In the genomic region with DNA sequence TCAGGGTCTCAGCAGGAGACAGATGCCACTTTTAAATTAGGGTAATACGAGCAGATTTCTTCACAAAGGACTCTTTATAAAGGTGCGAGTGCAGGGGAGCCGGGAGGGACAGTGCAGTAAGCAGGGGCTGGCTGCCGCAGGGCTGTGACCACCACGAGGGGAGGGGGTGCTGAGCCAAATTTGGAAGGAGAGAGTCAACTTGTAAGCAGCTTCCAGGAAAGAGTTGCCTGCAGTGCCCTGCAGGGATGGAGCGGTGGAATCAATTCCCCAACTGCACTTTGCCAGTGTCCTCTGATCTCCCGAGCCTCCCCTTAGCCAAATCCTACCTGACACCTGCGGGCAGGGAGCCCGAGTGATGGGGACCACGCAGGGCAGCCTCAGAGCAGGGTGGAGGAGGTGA, we compare ENCODE assay signal across 18 cellular contexts. TPM values are rescaled to one million over a fixed set of nuclear protein-coding genes. Genes with fewer than 3 reads are reported as not detected.
DNase-seq lines count a peak whose midpoint lies in the region; ATAC-seq and TF ChIP-seq lines count a peak whose summit lies in the region.
"Had no signal": no experiment of that assay in that cellular context is flagged by ENCODE, and none has a peak within 500 bp of the region (broad histone marks: within the 10 kb centered on the region; RNA-seq: fewer than 3 reads in every experiment).

No MANE protein-coding gene starts in this region.

- no peak overlapping the region for H3K9ac ChIP-seq in HUES48 (ENCODE audit: low read depth, low read length)

- H3K9me3 Mint-ChIP-seq in T-helper 2 cell treated with Interferon-gamma antibody and Interleukin-4, amounts not matched to agents 5 μg/mL and 100 μg/mL, for 36 hours: peaks cover under 1% of the 10 kb centered on the region
- H3K9me3 Mint-ChIP-seq in brain (peaks cover 0 to 11% (median 0%) of the 10 kb centered on the region in 5 experiments), natural killer cell (no peaks in the 10 kb centered on the region)
- H3K9me3 Mint-ChIP-seq: type B pancreatic cell had no signal

- peaks cover 49% of the 10 kb centered on the region for H3K4me1 ChIP-seq in HUES48 (ENCODE audit: control insufficient read depth, insufficient read depth, low read length)

- H3K27me3 ChIP-seq in HUES48 (ENCODE audit: control insufficient read depth, insufficient read depth, low read length): peaks cover 43% of the 10 kb centered on the region

- no peaks in the 10 kb centered on the region for H3K36me3 ChIP-seq in HUES48 (ENCODE audit: control insufficient read depth, insufficient read depth, low read length)

- intact Hi-C loops in natural killer cell (cut with micrococcal nuclease): no loop called here

- H3K9me3 ChIP-seq in HUES48 (ENCODE audit: control insufficient read depth, insufficient read depth, low read length): no peaks in the 10 kb centered on the region

- peak overlapping the region; percentile 37 for H3K27ac Mint-ChIP-seq in T-helper 2 cell treated with Interferon-gamma antibody and Interleukin-4, amounts not matched to agents 5 μg/mL and 100 μg/mL, for 36 hours
- H3K27ac Mint-ChIP-seq in brain: peak overlapping the region; percentile 50 to 85 (median 70)
- peak overlapping the region; percentile 29 to 63 for H3K27ac Mint-ChIP-seq in natural killer cell
- H3K27ac Mint-ChIP-seq: progenitor cell of endocrine pancreas, type B pancreatic cell had no signal

- H3K4me3 ChIP-seq in HUES48 (ENCODE audit: low read depth, low read length): peak overlapping the region; percentile 43
- H3K4me3 ChIP-seq: GM12878 had no signal

- H3K27ac ChIP-seq in HUES48 (ENCODE audit: low read depth, low read length): no peak overlapping the region
- H3K27ac ChIP-seq: 22Rv1, RWPE1 had no signal

- DNase-seq in T-helper 2 cell treated with Interferon-gamma antibody and Interleukin-4, amounts not matched to agents 5 μg/mL and 100 μg/mL, for 36 hours (ENCODE audit: low spot score): no peak
- no peak for DNase-seq in T-helper 2 cell
- no peak for DNase-seq in natural killer cell
- no peak for DNase-seq in activated CD8-positive, alpha-beta memory T cell treated with anti-CD3 and anti-CD28 coated beads, Interleukin-2, amount 50 U/mL, for 4 hours
- DNase-seq in GM19238 (ENCODE audit: insufficient read length, low spot score): no peak
- DNase-seq: cortex of kidney, GF-D8, kidney glomerular epithelial cell, MV-4-11, NCI-H1930 had no signal

- H3K4me3 Mint-ChIP-seq in T-helper 2 cell treated with Interferon-gamma antibody and Interleukin-4, amounts not matched to agents 5 μg/mL and 100 μg/mL, for 36 hours: no peak overlapping the region
- H3K4me3 Mint-ChIP-seq in brain (peak overlapping the region in 1 of 5 experiments; percentile 26), natural killer cell (peak overlapping the region; percentile 17)
- H3K4me3 Mint-ChIP-seq: type B pancreatic cell had no signal

- no peaks in the 10 kb centered on the region for H3K27me3 Mint-ChIP-seq in T-helper 2 cell treated with Interferon-gamma antibody and Interleukin-4, amounts not matched to agents 5 μg/mL and 100 μg/mL, for 36 hours (ENCODE audit: low read depth)
- H3K27me3 Mint-ChIP-seq in brain (peaks cover 22% of the 10 kb centered on the region), natural killer cell (ENCODE audit: low read depth in 2 of 2) (peaks cover 0 to 9% of the 10 kb centered on the region in 2 donors)

- ATAC-seq in natural killer cell: no peak
- ATAC-seq in GM18867 (IDR thresholded peaks at IDR 0.05; ENCODE audit: unreplicated experiment): no peak
- ATAC-seq: GM12878 had no signal

- TF ChIP-seq CTCF in brain (conservative IDR thresholded peaks at IDR 0.05) (no peak), natural killer cell (IDR thresholded peaks at IDR 0.05) (no peak)

- peaks cover 47% of the 10 kb centered on the region for H3K4me1 Mint-ChIP-seq in T-helper 2 cell treated with Interferon-gamma antibody and Interleukin-4, amounts not matched to agents 5 μg/mL and 100 μg/mL, for 36 hours (ENCODE audit: low read depth)
- H3K4me1 Mint-ChIP-seq in brain (peaks cover 77% of the 10 kb centered on the region), natural killer cell (peaks cover 45 to 59% of the 10 kb centered on the region in 2 donors)

- peaks cover 2% of the 10 kb centered on the region for H3K36me3 Mint-ChIP-seq in T-helper 2 cell treated with Interferon-gamma antibody and Interleukin-4, amounts not matched to agents 5 μg/mL and 100 μg/mL, for 36 hours (ENCODE audit: low read depth)
- H3K36me3 Mint-ChIP-seq in brain (no peaks in the 10 kb centered on the region), natural killer cell (no peaks in the 10 kb centered on the region)
- H3K36me3 Mint-ChIP-seq: type B pancreatic cell had no signal

RNA-seq across cellular contexts. Expression of a gene that starts 13.9 kb away (rescaled TPM):
- 233 TPM for polyA plus RNA-seq in brain (ENCODE audit: insufficient read depth, low read depth, low replicate concordance)
- total RNA-seq in natural killer cell: 10 to 100 TPM; 10.2 to 27.4 (median 19.4) TPM
